15 cellular contexts compared by ENCODE assay signal in genomic region chr10:78741541-78741940, GRCh38.
DNase-seq lines count a peak whose midpoint lies in the region; ATAC-seq and TF ChIP-seq lines count a peak whose summit lies in the region.
"Had no signal": no experiment of that assay in that cellular context is flagged by ENCODE, and none has a peak within 500 bp of the region (broad histone marks: within the 10 kb centered on the region; RNA-seq: fewer than 3 reads in every experiment).

No MANE protein-coding gene starts in this region.

- H3K9me3 ChIP-seq in heart left ventricle (no peaks in the 10 kb centered on the region), right atrium auricular region (no peaks in the 10 kb centered on the region)

- ATAC-seq in heart left ventricle, result peak in 3 of 4 donors; percentile 6 to 58 (median 9)
- ATAC-seq: foreskin keratinocyte had no signal

- H3K4me1 ChIP-seq in heart left ventricle (peaks cover 5 to 66% (median 39%) of the 10 kb centered on the region in 12 donors), right atrium auricular region (peaks cover 0 to 54% of the 10 kb centered on the region in 2 donors)
- H3K4me1 ChIP-seq: foreskin keratinocyte had no signal

- TF ChIP-seq CTCF in heart left ventricle (IDR thresholded peaks at IDR 0.05) (no peak), right atrium auricular region (IDR thresholded peaks at IDR 0.05) (no peak), astrocyte of the cerebellum (IDR thresholded peaks at IDR 0.05; ENCODE audit: low read depth, low read length, missing control alignments) (no peak), fibroblast of villous mesenchyme (IDR thresholded peaks at IDR 0.05; ENCODE audit: insufficient read depth, low read depth, low read length) (no peak), lower leg skin (IDR thresholded peaks at IDR 0.05) (no peak)

- H3K27ac ChIP-seq in heart left ventricle (peak overlapping the region in 6 of 12 donors; percentile 18 to 82 (median 78)), right atrium auricular region (no peak overlapping the region)
- H3K27ac ChIP-seq: foreskin keratinocyte had no signal

- intact Hi-C loops in heart left ventricle (cut with DNase I), result no loop called here
- intact Hi-C loops in lower leg skin (cut with DNase I; ENCODE audit: low total_unique reads), result loop anchor here (10.0 kb wide), 1 partner anchor 313 kb away; no protein-coding TSS in a partner anchor

- no peaks in the 10 kb centered on the region for H3K27me3 ChIP-seq in heart left ventricle
- no peaks in the 10 kb centered on the region for H3K27me3 ChIP-seq in right atrium auricular region

- H3K4me3 ChIP-seq in heart left ventricle (no peak overlapping the region), right atrium auricular region (no peak overlapping the region), astrocyte of the cerebellum (ENCODE audit: low read depth, low read length) (no peak overlapping the region), fibroblast of villous mesenchyme (ENCODE audit: low read depth, low read length) (no peak overlapping the region), lower leg skin (ENCODE audit: low read depth, poor library complexity, severe bottlenecking) (no peak overlapping the region)

- TF ChIP-seq POLR2A in heart left ventricle (IDR thresholded peaks at IDR 0.05) (no peak), lower leg skin (IDR thresholded peaks at IDR 0.05) (no peak)

- DNase-seq in heart left ventricle (no peak), right atrium auricular region (ENCODE audit: low spot score) (no peak), astrocyte of the cerebellum (ENCODE audit: low read depth) (peak; percentile 34), fibroblast of villous mesenchyme (ENCODE audit: low read depth) (peak; percentile 87), smooth muscle cell of the brain vasculature (ENCODE audit: low read depth, low spot score) (peak; percentile 65), lower leg skin (ENCODE audit: low spot score in 2 of 2) (no peak), UCSD-AML1 (lab: John Stamatoyannopoulos, UW; ENCODE audit: unreplicated experiment) (no peak), ACHN (no peak)
- DNase-seq: activated CD8-positive, alpha-beta memory T cell treated with anti-CD3 and anti-CD28 coated beads, Interleukin-2, amount 50 U/mL, for 4 hours; activated naive CD4-positive, alpha-beta T cell; NCI-H1436; NCI-H226; SHP77; stimulated activated CD4-positive, alpha-beta T cell treated with anti-CD3 and anti-CD28 coated beads, Interleukin-2, amount 100 ng/mL, for 24 hours had no signal

- in situ Hi-C loops in astrocyte of the cerebellum (cut with HindIII; ENCODE audit: low sequenced_read_pairs) (no loop called here), ACHN (cut with HindIII; ENCODE audit: low pct_ligation_motif_present, low pct_unique_long_range_greater_than_20kb, low sequenced_read_pairs) (no loop called here)

- WGBS in heart left ventricle, 4 donors, result 41 to 62% (median 56%) methylated on average over 5 of the region's 5 CpGs
- 53 to 63% methylated on average over 5 of the region's 5 CpGs for WGBS in lower leg skin, 2 donors

- no peaks in the 10 kb centered on the region for H3K36me3 ChIP-seq in heart left ventricle
- no peaks in the 10 kb centered on the region for H3K36me3 ChIP-seq in right atrium auricular region

Comparison
In these comparisons a context has a peak if more than half of its experiments do, and no peak if none do; other contexts are left out.
1. DNase-seq: peak in astrocyte of the cerebellum (single experiment), fibroblast of villous mesenchyme (single experiment) and smooth muscle cell of the brain vasculature (single experiment); none in heart left ventricle (0 of 5), right atrium auricular region (single experiment), lower leg skin (0 of 2), UCSD-AML1 (single experiment) and ACHN (single experiment).